ENCODE assay signal across 1 cellular context in genomic region chr19:56156768-56157167, GRCh38.
TF ChIP-seq lines count a peak whose summit lies in the region.

No MANE protein-coding gene starts in this region.

TF ChIP-seq in HepG2, 621 proteins besides CTCF, POLR2A, EP300 and RAD21:
- no peak for TF ChIP-seq ZBTB26 (CRISPR knock-in tag; IDR thresholded peaks at IDR 0.05; ENCODE audit: borderline replicate concordance)
- no peak for TF ChIP-seq UBTF (CRISPR knock-in tag; IDR thresholded peaks at IDR 0.05)
- no peak for TF ChIP-seq GATA4 (IDR thresholded peaks at IDR 0.05; ENCODE audit: borderline replicate concordance, low read depth)
- peak; percentile 77 for TF ChIP-seq RBM22 (optimal IDR thresholded peaks at IDR 0.05; ENCODE audit: low read length)
- peak; percentile 93 for TF ChIP-seq AGO2 (optimal IDR thresholded peaks at IDR 0.05; ENCODE audit: low read depth, low read length)
- no peak for TF ChIP-seq ZSCAN5A (CRISPR knock-in tag; IDR thresholded peaks at IDR 0.05; ENCODE audit: borderline replicate concordance)
- no peak for TF ChIP-seq ZNF124 (CRISPR knock-in tag; IDR thresholded peaks at IDR 0.05)
- no peak for TF ChIP-seq HNF1A (IDR thresholded peaks at IDR 0.05; ENCODE audit: low read depth)
- TF ChIP-seq HNF1A (CRISPR knock-in tag; IDR thresholded peaks at IDR 0.05; ENCODE audit: borderline replicate concordance): no peak
- no peak for TF ChIP-seq ZNF792 (CRISPR knock-in tag; IDR thresholded peaks at IDR 0.05)
- no peak for TF ChIP-seq PTBP1 (IDR thresholded peaks at IDR 0.05; ENCODE audit: low read depth, low read length, poor library complexity, severe bottlenecking)
- TF ChIP-seq KLF13 (CRISPR knock-in tag; IDR thresholded peaks at IDR 0.05): no peak
- no peak for TF ChIP-seq ZNF263 (CRISPR knock-in tag; IDR thresholded peaks at IDR 0.05)
- no peak for TF ChIP-seq ZSCAN9 (CRISPR knock-in tag; IDR thresholded peaks at IDR 0.05; ENCODE audit: borderline replicate concordance)
